ENCODE assay signal across 1 cellular context in the genomic region with DNA sequence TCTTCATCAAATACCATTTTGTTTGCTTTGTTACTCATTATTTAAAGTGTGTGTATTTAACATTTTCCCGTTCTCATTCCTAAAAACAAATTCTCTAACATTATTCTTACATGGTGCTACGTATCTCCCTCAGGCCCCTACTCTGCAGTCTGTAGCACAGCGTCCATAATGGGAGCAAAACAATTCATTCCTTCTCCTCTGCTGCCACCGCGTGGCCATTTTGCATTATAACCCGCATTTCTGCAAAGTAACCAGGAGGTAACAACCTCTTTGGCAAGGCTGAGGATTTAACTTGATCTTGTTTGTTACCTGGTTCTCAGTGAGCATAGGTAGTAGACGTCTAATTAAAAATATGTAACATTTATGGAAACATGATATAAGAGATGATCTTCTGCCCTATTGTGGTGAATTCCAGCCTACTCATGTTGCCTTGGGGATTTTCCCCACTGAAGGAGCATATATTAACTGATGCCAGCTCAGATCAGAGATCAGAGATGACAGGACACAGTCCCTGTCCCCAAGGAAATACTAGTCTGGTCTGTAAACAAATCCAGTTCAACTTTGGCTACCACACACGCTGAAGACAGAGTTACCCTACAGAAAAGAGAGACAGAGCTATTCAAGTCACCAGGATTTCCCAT.
TF ChIP-seq lines count a peak whose summit lies in the region.

No MANE protein-coding gene starts in this region.

TF ChIP-seq in HepG2, 621 proteins besides CTCF, POLR2A, EP300 and RAD21 (continued from another document):
- TF ChIP-seq, protein P1, sequence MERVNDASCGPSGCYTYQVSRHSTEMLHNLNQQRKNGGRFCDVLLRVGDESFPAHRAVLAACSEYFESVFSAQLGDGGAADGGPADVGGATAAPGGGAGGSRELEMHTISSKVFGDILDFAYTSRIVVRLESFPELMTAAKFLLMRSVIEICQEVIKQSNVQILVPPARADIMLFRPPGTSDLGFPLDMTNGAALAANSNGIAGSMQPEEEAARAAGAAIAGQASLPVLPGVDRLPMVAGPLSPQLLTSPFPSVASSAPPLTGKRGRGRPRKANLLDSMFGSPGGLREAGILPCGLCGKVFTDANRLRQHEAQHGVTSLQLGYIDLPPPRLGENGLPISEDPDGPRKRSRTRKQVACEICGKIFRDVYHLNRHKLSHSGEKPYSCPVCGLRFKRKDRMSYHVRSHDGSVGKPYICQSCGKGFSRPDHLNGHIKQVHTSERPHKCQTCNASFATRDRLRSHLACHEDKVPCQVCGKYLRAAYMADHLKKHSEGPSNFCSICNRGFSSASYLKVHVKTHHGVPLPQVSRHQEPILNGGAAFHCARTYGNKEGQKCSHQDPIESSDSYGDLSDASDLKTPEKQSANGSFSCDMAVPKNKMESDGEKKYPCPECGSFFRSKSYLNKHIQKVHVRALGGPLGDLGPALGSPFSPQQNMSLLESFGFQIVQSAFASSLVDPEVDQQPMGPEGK (CRISPR knock-in tag; IDR thresholded peaks at IDR 0.05) = 0 out of 2 replicates have a peak, but pooled peaks have one; percentile 19
- no peak for TF ChIP-seq ZNF546 (CRISPR knock-in tag; conservative IDR thresholded peaks at IDR 0.05)
- TF ChIP-seq, protein P2, sequence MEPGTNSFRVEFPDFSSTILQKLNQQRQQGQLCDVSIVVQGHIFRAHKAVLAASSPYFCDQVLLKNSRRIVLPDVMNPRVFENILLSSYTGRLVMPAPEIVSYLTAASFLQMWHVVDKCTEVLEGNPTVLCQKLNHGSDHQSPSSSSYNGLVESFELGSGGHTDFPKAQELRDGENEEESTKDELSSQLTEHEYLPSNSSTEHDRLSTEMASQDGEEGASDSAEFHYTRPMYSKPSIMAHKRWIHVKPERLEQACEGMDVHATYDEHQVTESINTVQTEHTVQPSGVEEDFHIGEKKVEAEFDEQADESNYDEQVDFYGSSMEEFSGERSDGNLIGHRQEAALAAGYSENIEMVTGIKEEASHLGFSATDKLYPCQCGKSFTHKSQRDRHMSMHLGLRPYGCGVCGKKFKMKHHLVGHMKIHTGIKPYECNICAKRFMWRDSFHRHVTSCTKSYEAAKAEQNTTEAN (CRISPR knock-in tag; conservative IDR thresholded peaks at IDR 0.05) = no peak
